29 cellular contexts compared by ENCODE assay signal in the genomic region with DNA sequence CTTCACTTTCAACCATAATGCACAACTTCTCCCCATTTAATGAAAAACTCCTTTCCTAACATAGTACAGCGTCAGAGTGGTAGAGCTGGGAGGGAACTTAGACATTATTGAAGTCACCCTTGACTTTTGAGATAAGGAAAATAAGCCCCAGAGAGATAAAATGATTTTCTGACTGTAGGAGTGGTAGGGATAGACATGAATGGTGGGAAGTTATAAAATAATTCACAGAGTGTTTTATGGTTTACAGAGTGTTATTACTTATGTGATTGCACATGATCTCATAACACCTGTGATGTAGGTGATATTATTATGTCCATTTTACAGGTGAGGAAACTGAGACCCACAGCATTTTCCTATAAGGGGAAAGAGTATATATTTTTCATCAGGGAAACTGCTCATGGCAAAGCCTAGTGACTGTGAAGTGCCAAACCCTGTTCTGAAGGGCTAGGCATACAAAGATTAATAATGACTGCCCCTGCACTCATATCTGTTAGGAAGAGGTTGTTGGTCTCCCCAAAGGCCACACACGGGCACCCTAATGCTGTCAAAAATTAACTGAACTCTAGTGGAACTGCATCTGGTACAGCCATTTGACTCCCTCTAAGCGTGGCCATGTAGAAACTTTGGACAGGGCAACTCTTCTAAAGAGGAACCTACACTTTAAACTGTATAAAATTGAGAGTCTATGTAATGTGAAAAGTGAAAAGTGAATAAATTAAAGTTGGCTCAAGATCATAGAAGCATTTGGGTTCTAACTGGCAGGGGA.
A peak's percentile ranks its signal among the peaks of the same experiment; 100 is the strongest.
DNase-seq lines count a peak whose midpoint lies in the region; ATAC-seq and TF ChIP-seq lines count a peak whose summit lies in the region.
"Had no signal": no experiment of that assay in that cellular context is flagged by ENCODE, and none has a peak within 500 bp of the region (broad histone marks: within the 10 kb centered on the region; RNA-seq: fewer than 3 reads in every experiment).

No MANE protein-coding gene starts in this region.

- no peak overlapping the region for H3K4me3 Mint-ChIP-seq in stimulated activated naive B cell treated with anti-CD40 and anti-IgM and Interleukin-4, amounts not matched to agents 10 μg/mL and 1 μg/mL and 100 μg/mL, for 72 hours
- no peak overlapping the region for H3K4me3 Mint-ChIP-seq in activated T-helper 2 cell treated with anti-CD3 and anti-CD28 coated beads, Interferon-gamma antibody, Interleukin-2, Interleukin-4, amounts not matched to agents 10 μg/mL and 5 μg/mL and 100 μg/mL, durations not matched to agents 14 hours and 24 hours and 36 hours (ENCODE audit: low read depth)
- H3K4me3 Mint-ChIP-seq: activated naive CD4-positive, alpha-beta T cell treated with anti-CD3 and anti-CD28 coated beads, Interleukin-2, amount 50 U/mL, for 24 hours; activated T-helper 17 cell treated with anti-CD3 and anti-CD28 coated beads, Interleukin-2, amount 50 U/mL, for 72 hours; brain; naive thymus-derived CD8-positive, alpha-beta T cell; T-helper 17 cell had no signal

- peak overlapping the region; percentile 11; the same call in 1 of the 2 replicates for H2AFZ ChIP-seq in Karpas-422 (ENCODE audit: low read length)
- H2AFZ ChIP-seq: PC-9 had no signal

- no peak overlapping the region for H3K27ac Mint-ChIP-seq in stimulated activated naive B cell treated with anti-CD40 and anti-IgM and Interleukin-4, amounts not matched to agents 10 μg/mL and 1 μg/mL and 100 μg/mL, for 72 hours
- no peak overlapping the region for H3K27ac Mint-ChIP-seq in activated T-helper 2 cell treated with anti-CD3 and anti-CD28 coated beads, Interferon-gamma antibody, Interleukin-2, Interleukin-4, amounts not matched to agents 10 μg/mL and 5 μg/mL and 100 μg/mL, durations not matched to agents 14 hours and 24 hours and 36 hours
- H3K27ac Mint-ChIP-seq: activated naive CD4-positive, alpha-beta T cell treated with anti-CD3 and anti-CD28 coated beads, Interleukin-2, amount 50 U/mL, for 24 hours; activated T-helper 17 cell treated with anti-CD3 and anti-CD28 coated beads, Interleukin-2, amount 50 U/mL, for 72 hours; brain; naive thymus-derived CD8-positive, alpha-beta T cell; T-helper 17 cell had no signal

- ATAC-seq in GM19372 (IDR thresholded peaks at IDR 0.05; ENCODE audit: low read depth, unreplicated experiment) (peak; percentile 71), HG03460 (IDR thresholded peaks at IDR 0.05; ENCODE audit: unreplicated experiment) (no peak)
- peak; percentile 74 to 88 for ATAC-seq in stimulated activated naive B cell treated with anti-CD40 and anti-IgM and Interleukin-4, amounts not matched to agents 10 μg/mL and 1 μg/mL and 100 μg/mL, for 72 hours (replicated peaks)
- ATAC-seq: activated T-helper 17 cell treated with anti-CD3 and anti-CD28 coated beads, Interleukin-2, amount 50 U/mL, for 72 hours; naive thymus-derived CD8-positive, alpha-beta T cell; sciatic nerve; T-helper 17 cell had no signal

- H3K4me2 ChIP-seq in Karpas-422 (ENCODE audit: low read depth, low read length, poor library complexity, severe bottlenecking): no peak overlapping the region
- H3K4me2 ChIP-seq: BLaER1, PC-9, SK-N-SH had no signal

- no peaks in the 10 kb centered on the region for H4K20me1 ChIP-seq in Karpas-422 (ENCODE audit: insufficient read depth, low read depth, low read length)
- H4K20me1 ChIP-seq: BLaER1 had no signal

- no peaks in the 10 kb centered on the region for H3K9me2 ChIP-seq in Karpas-422 (replicated peaks; ENCODE audit: insufficient read depth, low read length)
- H3K9me2 ChIP-seq: SK-N-SH had no signal

- no peak for TF ChIP-seq POLR2A in uterus (IDR thresholded peaks at IDR 0.05)

- TF ChIP-seq CTCF in epithelial cell of proximal tubule (conservative IDR thresholded peaks at IDR 0.05; ENCODE audit: low read depth, low read length) (peak; percentile 23), uterus (IDR thresholded peaks at IDR 0.05) (no peak)

- H3K36me3 ChIP-seq in Karpas-422 (ENCODE audit: insufficient read depth, low read length): no peaks in the 10 kb centered on the region
- H3K36me3 ChIP-seq in uterus: no peaks in the 10 kb centered on the region
- H3K36me3 ChIP-seq: BLaER1, prostate gland, tibial artery had no signal

- no peaks in the 10 kb centered on the region for H3K9me3 ChIP-seq in Karpas-422 (ENCODE audit: low read length)
- no peaks in the 10 kb centered on the region for H3K9me3 ChIP-seq in uterus
- H3K9me3 ChIP-seq: BLaER1, prostate gland, SK-N-SH, tibial artery had no signal

- H3K4me1 ChIP-seq in Karpas-422 (ENCODE audit: low read length): peaks cover 21% of the 10 kb centered on the region
- H3K4me1 ChIP-seq in uterus: no peaks in the 10 kb centered on the region
- H3K4me1 ChIP-seq: BLaER1, prostate gland had no signal

- peaks cover 0 to 3% of the 10 kb centered on the region in 2 donors for H3K9me3 Mint-ChIP-seq in stimulated activated naive B cell treated with anti-CD40 and anti-IgM and Interleukin-4, amounts not matched to agents 10 μg/mL and 1 μg/mL and 100 μg/mL, for 72 hours
- no peaks in the 10 kb centered on the region for H3K9me3 Mint-ChIP-seq in activated T-helper 2 cell treated with anti-CD3 and anti-CD28 coated beads, Interferon-gamma antibody, Interleukin-2, Interleukin-4, amounts not matched to agents 10 μg/mL and 5 μg/mL and 100 μg/mL, durations not matched to agents 14 hours and 24 hours and 36 hours
- H3K9me3 Mint-ChIP-seq: activated naive CD4-positive, alpha-beta T cell treated with anti-CD3 and anti-CD28 coated beads, Interleukin-2, amount 50 U/mL, for 24 hours; activated T-helper 17 cell treated with anti-CD3 and anti-CD28 coated beads, Interleukin-2, amount 50 U/mL, for 72 hours; brain; naive thymus-derived CD8-positive, alpha-beta T cell had no signal

- H3K4me3 ChIP-seq in Karpas-422 (ENCODE audit: low read length) (no peak overlapping the region), epithelial cell of proximal tubule (ENCODE audit: low read depth, low read length) (no peak overlapping the region), uterus (no peak overlapping the region)
- H3K4me3 ChIP-seq: BLaER1, lung, PC-9, prostate gland, tibial artery had no signal

- no peaks in the 10 kb centered on the region for H3K79me2 ChIP-seq in Karpas-422 (ENCODE audit: low read length)

- peaks cover 6 to 12% of the 10 kb centered on the region in 2 donors for H3K4me1 Mint-ChIP-seq in stimulated activated naive B cell treated with anti-CD40 and anti-IgM and Interleukin-4, amounts not matched to agents 10 μg/mL and 1 μg/mL and 100 μg/mL, for 72 hours
- peaks cover 7% of the 10 kb centered on the region for H3K4me1 Mint-ChIP-seq in activated T-helper 2 cell treated with anti-CD3 and anti-CD28 coated beads, Interferon-gamma antibody, Interleukin-2, Interleukin-4, amounts not matched to agents 10 μg/mL and 5 μg/mL and 100 μg/mL, durations not matched to agents 14 hours and 24 hours and 36 hours (ENCODE audit: low read depth)
- H3K4me1 Mint-ChIP-seq: activated naive CD4-positive, alpha-beta T cell treated with anti-CD3 and anti-CD28 coated beads, Interleukin-2, amount 50 U/mL, for 24 hours; brain; T-helper 17 cell had no signal

- no peak overlapping the region for H3K27ac ChIP-seq in Karpas-422 (ENCODE audit: low read length)
- H3K27ac ChIP-seq in uterus: no peak overlapping the region
- H3K27ac ChIP-seq: BLaER1, PC-9, prostate gland, tibial artery had no signal

- DNase-seq in Karpas-422: peak; percentile 64
- DNase-seq in epithelial cell of proximal tubule (ENCODE audit: low read depth): no peak
- no peak for DNase-seq in stimulated activated naive B cell treated with anti-CD40 and anti-IgM and Interleukin-4, amounts not matched to agents 10 μg/mL and 1 μg/mL and 100 μg/mL, for 72 hours
- no peak for DNase-seq in activated T-helper 2 cell treated with anti-CD3 and anti-CD28 coated beads, Interferon-gamma antibody, Interleukin-2, Interleukin-4, amounts not matched to agents 10 μg/mL and 5 μg/mL and 100 μg/mL, durations not matched to agents 14 hours and 24 hours and 36 hours (ENCODE audit: low spot score)
- DNase-seq in uterus: no peak
- DNase-seq: activated CD4-positive, alpha-beta T cell treated with anti-CD3 and anti-CD28 coated beads for 4 hours; amniotic stem cell; DMS153; H7; naive thymus-derived CD8-positive, alpha-beta T cell; NCI-H1092; NCI-H1694 treated with DMSO at 0.1 percent for 48 hours; NCI-H2171; NCI-H524; PC-9; SK-N-SH; stimulated activated CD4-positive, alpha-beta T cell treated with anti-CD3 and anti-CD28 coated beads, Interleukin-12 subunit alpha, Interleukin-12 subunit beta, amount 100 ng/mL, for 4 hours; stimulated activated CD4-positive, alpha-beta T cell treated with anti-CD3 and anti-CD28 coated beads, Interleukin-2, amount 100 ng/mL, for 48 hours; T-helper 17 cell; tibial artery had no signal

- H3K9ac ChIP-seq in Karpas-422 (ENCODE audit: low read length): no peak overlapping the region
- H3K9ac ChIP-seq: BLaER1, SK-N-SH had no signal

- H3K27me3 Mint-ChIP-seq in stimulated activated naive B cell treated with anti-CD40 and anti-IgM and Interleukin-4, amounts not matched to agents 10 μg/mL and 1 μg/mL and 100 μg/mL, for 72 hours: no peaks in the 10 kb centered on the region
- H3K27me3 Mint-ChIP-seq in activated T-helper 2 cell treated with anti-CD3 and anti-CD28 coated beads, Interferon-gamma antibody, Interleukin-2, Interleukin-4, amounts not matched to agents 10 μg/mL and 5 μg/mL and 100 μg/mL, durations not matched to agents 14 hours and 24 hours and 36 hours (ENCODE audit: low read depth): no peaks in the 10 kb centered on the region
- H3K27me3 Mint-ChIP-seq: activated naive CD4-positive, alpha-beta T cell treated with anti-CD3 and anti-CD28 coated beads, Interleukin-2, amount 50 U/mL, for 24 hours; activated T-helper 17 cell treated with anti-CD3 and anti-CD28 coated beads, Interleukin-2, amount 50 U/mL, for 72 hours; brain; T-helper 17 cell had no signal

- H3K36me3 Mint-ChIP-seq in stimulated activated naive B cell treated with anti-CD40 and anti-IgM and Interleukin-4, amounts not matched to agents 10 μg/mL and 1 μg/mL and 100 μg/mL, for 72 hours: no peaks in the 10 kb centered on the region
- no peaks in the 10 kb centered on the region for H3K36me3 Mint-ChIP-seq in activated T-helper 2 cell treated with anti-CD3 and anti-CD28 coated beads, Interferon-gamma antibody, Interleukin-2, Interleukin-4, amounts not matched to agents 10 μg/mL and 5 μg/mL and 100 μg/mL, durations not matched to agents 14 hours and 24 hours and 36 hours (ENCODE audit: low read depth)
- H3K36me3 Mint-ChIP-seq: activated naive CD4-positive, alpha-beta T cell treated with anti-CD3 and anti-CD28 coated beads, Interleukin-2, amount 50 U/mL, for 24 hours; brain; naive thymus-derived CD8-positive, alpha-beta T cell had no signal

- intact Hi-C loops in activated T-helper 2 cell treated with anti-CD3 and anti-CD28 coated beads, Interferon-gamma antibody, Interleukin-2, Interleukin-4, amounts not matched to agents 10 μg/mL and 5 μg/mL and 100 μg/mL, durations not matched to agents 14 hours and 24 hours and 36 hours (cut with micrococcal nuclease): no loop called here
- intact Hi-C loops in uterus (cut with DNase I; ENCODE audit: low total_unique reads): no loop called here

- H3K27me3 ChIP-seq in Karpas-422 (ENCODE audit: low read length) (no peaks in the 10 kb centered on the region; the same call in 1 of the 2 replicates), uterus (no peaks in the 10 kb centered on the region)
- H3K27me3 ChIP-seq: BLaER1, tibial artery had no signal
